Comparison of ENCODE assay signal across 8 cellular contexts in genomic region chr10:93074137-93074596, GRCh38. TPM values are rescaled to one million over a fixed set of nuclear protein-coding genes. Genes with fewer than 3 reads are reported as not detected.
A peak's percentile ranks its signal among the peaks of the same experiment; 100 is the strongest.
DNase-seq lines count a peak whose midpoint lies in the region; ATAC-seq lines count a peak whose summit lies in the region.

No MANE protein-coding gene starts in this region.

- no peaks in the 10 kb centered on the region for H3K9me3 Mint-ChIP-seq in activated T-cell treated with anti-CD3 and anti-CD28 coated beads, Interleukin-2, amount 50 U/mL, for 4 hours
- no peaks in the 10 kb centered on the region for H3K9me3 Mint-ChIP-seq in stimulated activated naive CD8-positive, alpha-beta T cell treated with anti-CD3 and anti-CD28 coated beads, Interleukin-15, amount 100 ng/mL, for 72 hours

- H3K27ac ChIP-seq in SK-N-MC (no peak overlapping the region), right cardiac atrium (ENCODE audit: low read length) (no peak overlapping the region)

- H3K9ac ChIP-seq in SK-N-MC (ENCODE audit: insufficient read length) = no peak overlapping the region

- no peaks in the 10 kb centered on the region for H3K27me3 ChIP-seq in right cardiac atrium (ENCODE audit: control insufficient read depth, insufficient read depth)

- H3K27me3 Mint-ChIP-seq in activated T-cell treated with anti-CD3 and anti-CD28 coated beads, Interleukin-2, amount 50 U/mL, for 4 hours (ENCODE audit: low read depth) = peaks cover 67% of the 10 kb centered on the region
- H3K27me3 Mint-ChIP-seq in stimulated activated naive CD8-positive, alpha-beta T cell treated with anti-CD3 and anti-CD28 coated beads, Interleukin-15, amount 100 ng/mL, for 72 hours = peaks cover 83% of the 10 kb centered on the region

- H3K9me3 ChIP-seq in SK-N-MC (ENCODE audit: low read depth, low read length) (no peaks in the 10 kb centered on the region), right cardiac atrium (ENCODE audit: control insufficient read depth, low read length) (no peaks in the 10 kb centered on the region)

- H3K4me1 ChIP-seq in right cardiac atrium (ENCODE audit: control insufficient read depth, insufficient read depth, low read length) = peaks cover 5% of the 10 kb centered on the region

- DNase-seq in activated T-cell treated with anti-CD3 and anti-CD28 coated beads, Interleukin-2, amount 50 U/mL, for 4 hours = no peak
- DNase-seq in activated T-cell treated with anti-CD3 and anti-CD28 coated beads for 4 hours (no peak), SK-N-MC (ENCODE audit: low read depth, low spot score) (no peak), right cardiac atrium (peak in 1 of 3 donors; percentile 38)
- peak in 1 of 2 donors; percentile 24 for DNase-seq in stimulated activated naive CD8-positive, alpha-beta T cell treated with anti-CD3 and anti-CD28 coated beads, Interleukin-15, amount 100 ng/mL, for 72 hours
- DNase-seq in effector CD8-positive, alpha-beta T cell (lab: John Stamatoyannopoulos, UW) = no peak
- DNase-seq in stimulated activated CD4-positive, alpha-beta T cell treated with anti-CD3 and anti-CD28 coated beads, Interleukin-15, amount 100 ng/mL, for 24 hours = no peak
- no peak for DNase-seq in stimulated activated CD4-positive, alpha-beta T cell treated with anti-CD3 and anti-CD28 coated beads, Interleukin-4, amount 100 ng/mL, for 4 hours

- peak in 1 of 2 donors; percentile 25 for ATAC-seq in activated T-cell treated with anti-CD3 and anti-CD28 coated beads, Interleukin-2, amount 50 U/mL, for 4 hours
- ATAC-seq in right cardiac atrium = no peak
- ATAC-seq in stimulated activated naive CD8-positive, alpha-beta T cell treated with anti-CD3 and anti-CD28 coated beads, Interleukin-15, amount 100 ng/mL, for 72 hours = peak; percentile 21

- H3K4me3 ChIP-seq in SK-N-MC = peak overlapping the region; percentile 48; the same call in 1 of the 2 replicates
- H3K4me3 ChIP-seq in right cardiac atrium (ENCODE audit: low read length) = peak overlapping the region; percentile 47

- H3K4me3 Mint-ChIP-seq in activated T-cell treated with anti-CD3 and anti-CD28 coated beads, Interleukin-2, amount 50 U/mL, for 4 hours = peak overlapping the region; percentile 61
- peak overlapping the region; percentile 80 to 86 for H3K4me3 Mint-ChIP-seq in stimulated activated naive CD8-positive, alpha-beta T cell treated with anti-CD3 and anti-CD28 coated beads, Interleukin-15, amount 100 ng/mL, for 72 hours

- peaks cover 36% of the 10 kb centered on the region for H3K4me1 Mint-ChIP-seq in activated T-cell treated with anti-CD3 and anti-CD28 coated beads, Interleukin-2, amount 50 U/mL, for 4 hours (ENCODE audit: low read depth)
- peaks cover 39% of the 10 kb centered on the region for H3K4me1 Mint-ChIP-seq in stimulated activated naive CD8-positive, alpha-beta T cell treated with anti-CD3 and anti-CD28 coated beads, Interleukin-15, amount 100 ng/mL, for 72 hours

- 1% methylated on average over 41 of the region's 41 CpGs for WGBS in right cardiac atrium

- no peaks in the 10 kb centered on the region for H3K36me3 ChIP-seq in SK-N-MC (ENCODE audit: insufficient read depth, low read length)

- H3K27ac Mint-ChIP-seq in stimulated activated naive CD8-positive, alpha-beta T cell treated with anti-CD3 and anti-CD28 coated beads, Interleukin-15, amount 100 ng/mL, for 72 hours = no peak overlapping the region

- intact Hi-C loops in right cardiac atrium (cut with DNase I) = no loop called here

- H3K36me3 Mint-ChIP-seq in activated T-cell treated with anti-CD3 and anti-CD28 coated beads, Interleukin-2, amount 50 U/mL, for 4 hours (ENCODE audit: insufficient read depth) = no peaks in the 10 kb centered on the region

RNA-seq across cellular contexts. Expression of gene CYP26A1, which starts 0.5 kb away (rescaled TPM):
- not detected for total RNA-seq in activated T-cell treated with anti-CD3 and anti-CD28 coated beads, Interleukin-2, amount 50 U/mL, for 4 hours
- total RNA-seq in right cardiac atrium = not detected
- not detected for polyA plus RNA-seq in right cardiac atrium

RNA-seq across cellular contexts. Expression of gene CYP26C1, which starts 13.6 kb away (rescaled TPM):
- total RNA-seq in activated T-cell treated with anti-CD3 and anti-CD28 coated beads, Interleukin-2, amount 50 U/mL, for 4 hours = under 1 TPM in 2 of 3 donors, not detected in 1; 0.05 to 0.13 TPM
- under 1 TPM in 1 of 4 donors, not detected in 3; 0.09 TPM for total RNA-seq in right cardiac atrium
- 0.02 TPM for polyA plus RNA-seq in right cardiac atrium
